Comparison of ENCODE assay signal across 19 cellular contexts in the genomic region with DNA sequence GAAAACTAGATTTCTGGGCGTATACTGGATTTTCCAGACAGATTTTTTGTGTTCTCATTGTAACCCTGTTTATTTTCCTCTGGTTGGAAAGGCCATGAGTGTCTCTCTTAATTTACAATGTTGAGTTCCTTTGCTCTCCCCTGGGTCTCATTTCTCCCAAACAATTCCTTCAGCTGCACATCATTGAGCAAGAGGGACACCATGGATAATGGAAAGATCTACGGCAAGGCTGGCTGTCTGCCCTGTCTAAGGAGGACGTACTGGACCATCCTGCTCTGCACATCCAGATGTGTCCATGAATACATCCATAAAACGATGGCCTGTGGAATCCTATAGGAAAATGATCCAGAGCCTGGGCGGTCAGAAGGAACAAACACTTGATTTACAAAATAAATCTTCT.
"Had no signal": no experiment of that assay in that cellular context is flagged by ENCODE, and none has a peak within 500 bp of the region (broad histone marks: within the 10 kb centered on the region; RNA-seq: fewer than 3 reads in every experiment).

No MANE protein-coding gene starts in this region.

- H3K4me1 ChIP-seq: lower lobe of right lung, prostate gland, right lobe of liver, vagina had no signal

- H3K27me3 Mint-ChIP-seq: activated CD4-positive, alpha-beta memory T cell treated with anti-CD3 and anti-CD28 coated beads, Interleukin-2, amount 10 ng/mL, durations not matched to agents 7 days and 5 days; activated T-helper 17 cell treated with anti-CD3 and anti-CD28 coated beads, Interleukin-2, amount 50 U/mL, for 72 hours had no signal

- H3K4me1 Mint-ChIP-seq: activated CD4-positive, alpha-beta memory T cell treated with anti-CD3 and anti-CD28 coated beads, Interleukin-2, amount 10 ng/mL, durations not matched to agents 7 days and 5 days; activated CD8-positive, alpha-beta memory T cell treated with anti-CD3 and anti-CD28 coated beads, Interleukin-2, amount 10 ng/mL, durations not matched to agents 7 days and 5 days; activated naive CD8-positive, alpha-beta T cell treated with anti-CD3 and anti-CD28 coated beads, Interleukin-2, amount 10 ng/mL, durations not matched to agents 7 days and 5 days; activated T-helper 17 cell treated with anti-CD3 and anti-CD28 coated beads, Interleukin-2, amount 50 U/mL, for 72 hours; mesothelial cell of epicardium; stimulated activated memory B cell treated with anti-CD40 and anti-IgM and Interleukin-4, amounts not matched to agents 10 μg/mL and 1 μg/mL and 100 μg/mL, for 72 hours had no signal

- H3K4me3 ChIP-seq: cardiac muscle cell, lower lobe of right lung, prostate gland, right lobe of liver, vagina had no signal

- H3K36me3 Mint-ChIP-seq: activated CD8-positive, alpha-beta memory T cell treated with anti-CD3 and anti-CD28 coated beads, Interleukin-2, amount 10 ng/mL, durations not matched to agents 7 days and 5 days; activated naive CD8-positive, alpha-beta T cell treated with anti-CD3 and anti-CD28 coated beads, Interleukin-2, amount 10 ng/mL, durations not matched to agents 7 days and 5 days; mesothelial cell of epicardium; stimulated activated memory B cell treated with anti-CD40 and anti-IgM and Interleukin-4, amounts not matched to agents 10 μg/mL and 1 μg/mL and 100 μg/mL, for 72 hours had no signal

- H3K9me3 Mint-ChIP-seq: activated CD4-positive, alpha-beta memory T cell treated with anti-CD3 and anti-CD28 coated beads, Interleukin-2, amount 10 ng/mL, durations not matched to agents 7 days and 5 days; activated naive CD8-positive, alpha-beta T cell treated with anti-CD3 and anti-CD28 coated beads, Interleukin-2, amount 10 ng/mL, durations not matched to agents 7 days and 5 days; activated T-helper 17 cell treated with anti-CD3 and anti-CD28 coated beads, Interleukin-2, amount 50 U/mL, for 72 hours; effector memory CD8-positive, alpha-beta T cell; mesothelial cell of epicardium; stimulated activated memory B cell treated with anti-CD40 and anti-IgM and Interleukin-4, amounts not matched to agents 10 μg/mL and 1 μg/mL and 100 μg/mL, for 72 hours had no signal

- H3K4me3 Mint-ChIP-seq: activated CD4-positive, alpha-beta memory T cell treated with anti-CD3 and anti-CD28 coated beads, Interleukin-2, amount 10 ng/mL, durations not matched to agents 7 days and 5 days; activated CD8-positive, alpha-beta memory T cell treated with anti-CD3 and anti-CD28 coated beads, Interleukin-2, amount 10 ng/mL, durations not matched to agents 7 days and 5 days; activated naive CD8-positive, alpha-beta T cell treated with anti-CD3 and anti-CD28 coated beads, Interleukin-2, amount 10 ng/mL, durations not matched to agents 7 days and 5 days; activated T-helper 17 cell treated with anti-CD3 and anti-CD28 coated beads, Interleukin-2, amount 50 U/mL, for 72 hours; effector memory CD8-positive, alpha-beta T cell; mesothelial cell of epicardium; stimulated activated memory B cell treated with anti-CD40 and anti-IgM and Interleukin-4, amounts not matched to agents 10 μg/mL and 1 μg/mL and 100 μg/mL, for 72 hours had no signal

- H3K36me3 ChIP-seq: cardiac muscle cell, lower lobe of right lung, prostate gland, right lobe of liver, vagina had no signal

- H3K27ac Mint-ChIP-seq: activated CD4-positive, alpha-beta memory T cell treated with anti-CD3 and anti-CD28 coated beads, Interleukin-2, amount 10 ng/mL, durations not matched to agents 7 days and 5 days; activated CD8-positive, alpha-beta memory T cell treated with anti-CD3 and anti-CD28 coated beads, Interleukin-2, amount 10 ng/mL, durations not matched to agents 7 days and 5 days; activated naive CD8-positive, alpha-beta T cell treated with anti-CD3 and anti-CD28 coated beads, Interleukin-2, amount 10 ng/mL, durations not matched to agents 7 days and 5 days; activated T-helper 17 cell treated with anti-CD3 and anti-CD28 coated beads, Interleukin-2, amount 50 U/mL, for 72 hours; effector memory CD8-positive, alpha-beta T cell; mesothelial cell of epicardium; stimulated activated memory B cell treated with anti-CD40 and anti-IgM and Interleukin-4, amounts not matched to agents 10 μg/mL and 1 μg/mL and 100 μg/mL, for 72 hours had no signal

- H3K27ac ChIP-seq: cardiac muscle cell, lower lobe of right lung, prostate gland, right lobe of liver, vagina had no signal

- H3K27me3 ChIP-seq: right lobe of liver, vagina had no signal

- DNase-seq: activated CD4-positive, alpha-beta memory T cell treated with anti-CD3 and anti-CD28 coated beads, Interleukin-2, amount 10 ng/mL, durations not matched to agents 7 days and 5 days; activated CD4-positive, alpha-beta T cell treated with anti-CD3 and anti-CD28 coated beads for 4 hours; activated CD8-positive, alpha-beta memory T cell treated with anti-CD3 and anti-CD28 coated beads, Interleukin-2, amount 10 ng/mL, durations not matched to agents 7 days and 5 days; activated naive CD4-positive, alpha-beta T cell; activated naive CD8-positive, alpha-beta T cell treated with anti-CD3 and anti-CD28 coated beads, Interleukin-2, amount 10 ng/mL, durations not matched to agents 7 days and 5 days; amygdala; effector memory CD8-positive, alpha-beta T cell; foreskin melanocyte; head of caudate nucleus; lower lobe of right lung; right lobe of liver; stimulated activated CD4-positive, alpha-beta T cell treated with anti-CD3 and anti-CD28 coated beads, Interleukin-4, amount 100 ng/mL, for 4 hours; SW 1271 had no signal

- ATAC-seq: activated CD8-positive, alpha-beta memory T cell treated with anti-CD3 and anti-CD28 coated beads, Interleukin-2, amount 10 ng/mL, durations not matched to agents 7 days and 5 days; activated T-helper 17 cell treated with anti-CD3 and anti-CD28 coated beads, Interleukin-2, amount 50 U/mL, for 72 hours; effector memory CD8-positive, alpha-beta T cell; lower lobe of right lung; right lobe of liver; stimulated activated memory B cell treated with anti-CD40 and anti-IgM and Interleukin-4, amounts not matched to agents 10 μg/mL and 1 μg/mL and 100 μg/mL, for 72 hours had no signal

- H3K9me3 ChIP-seq: lower lobe of right lung, prostate gland, right lobe of liver, vagina had no signal
